ENCODE assay signal across 9 cellular contexts in the genomic region with DNA sequence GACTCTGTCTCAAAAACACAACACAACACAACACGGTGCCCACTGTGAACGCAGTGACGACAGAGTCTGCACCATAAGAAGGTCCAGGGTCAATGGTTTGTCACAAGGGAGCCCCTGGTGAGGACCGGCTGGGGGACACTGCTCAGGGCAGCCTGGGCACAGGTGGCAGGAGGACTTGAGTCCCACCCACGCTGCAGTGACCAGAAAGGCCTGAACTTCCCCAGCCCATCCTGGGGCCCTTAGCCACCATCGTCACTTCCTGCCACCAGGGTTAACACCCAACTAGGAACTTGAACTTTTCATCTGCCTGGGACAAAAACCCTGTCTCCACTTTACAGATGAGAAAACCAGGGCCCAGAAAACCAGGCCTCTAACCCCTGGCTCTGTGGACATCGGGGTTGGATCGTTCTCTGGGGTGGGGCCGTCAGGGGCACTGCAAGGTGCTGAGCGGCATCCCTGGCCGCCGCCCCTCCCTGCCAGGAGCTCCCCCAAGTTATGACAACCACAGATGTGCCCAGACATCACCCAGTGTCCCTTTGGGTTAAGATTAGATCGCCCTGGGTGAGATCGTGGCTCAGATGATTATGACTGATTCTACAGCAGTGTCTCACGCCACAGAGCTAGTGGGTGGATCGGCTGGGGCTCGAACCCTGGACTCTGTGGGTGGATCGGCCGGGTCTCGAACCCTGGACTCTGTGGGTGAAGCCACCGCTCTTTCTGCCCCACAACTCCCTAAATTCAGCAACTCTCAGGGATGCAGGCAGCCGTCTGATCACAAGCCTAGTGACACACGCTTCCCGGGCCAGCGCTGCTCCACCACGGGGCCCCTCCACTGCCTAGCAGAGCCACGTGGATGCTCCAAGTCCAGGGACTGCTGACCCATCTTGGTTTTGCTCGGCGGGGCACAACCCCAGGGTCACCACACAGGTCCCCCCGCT. TPM values are rescaled to one million over a fixed set of nuclear protein-coding genes. Genes with fewer than 3 reads are reported as not detected.
DNase-seq lines count a peak whose midpoint lies in the region; ATAC-seq and TF ChIP-seq lines count a peak whose summit lies in the region.
"Had no signal": no experiment of that assay in that cellular context is flagged by ENCODE, and none has a peak within 500 bp of the region (broad histone marks: within the 10 kb centered on the region; RNA-seq: fewer than 3 reads in every experiment).

No MANE protein-coding gene starts in this region.

- CTCF ChIA-PET in activated B cell treated with CpG ODN at 0.5 μM for 24 hours (lab: Charles Lee) = interaction anchor here (1.0 to 2.3 kb wide), 5 partner anchors 12 to 217 kb away, joined by 3 to 6 read pairs (median 3); no protein-coding TSS in a partner anchor

- H2BK20ac ChIP-seq in H9 (ENCODE audit: low read depth, low read length, poor library complexity, severe bottlenecking) = no peak overlapping the region

- H2BK12ac ChIP-seq in H9 (ENCODE audit: insufficient read length, low read depth, low read length) = no peak overlapping the region

- H3K4me1 ChIP-seq in tibial nerve = peaks cover 0 to 65% (median 23%) of the 10 kb centered on the region in 4 donors
- H3K4me1 ChIP-seq in H9 (ENCODE audit: insufficient read depth, low read length) = no peaks in the 10 kb centered on the region

- no peak overlapping the region for H2AFZ ChIP-seq in H9 (ENCODE audit: low read length)

- ATAC-seq in activated B cell treated with CpG ODN at 0.5 μM for 24 hours (ENCODE audit: low read depth) (peak; percentile 7), left cardiac atrium (peak; percentile 10 to 21), HG02885 (IDR thresholded peaks at IDR 0.05; ENCODE audit: poor library complexity, unreplicated experiment) (no peak)

- no peak overlapping the region for H4K8ac ChIP-seq in H9 (replicated peaks; ENCODE audit: insufficient read length, low read depth, low read length)

- H3K4me3 Mint-ChIP-seq in activated B cell treated with CpG ODN at 0.5 μM for 24 hours (peak overlapping the region; percentile 97), H9 (no peak overlapping the region)

- no peak overlapping the region for H3T11ph ChIP-seq in H9 (ENCODE audit: low read length)

- H3K27ac ChIP-seq in tibial nerve = peak overlapping the region in 3 of 4 donors; percentile 34 to 77 (median 60)
- no peak overlapping the region for H3K27ac ChIP-seq in H9 (ENCODE audit: insufficient read length, low read depth, low read length)

- no peak overlapping the region for H3K4me2 ChIP-seq in H9 (ENCODE audit: insufficient read depth, insufficient read length, low read length)

- H2BK120ac ChIP-seq in H9 (ENCODE audit: low read depth, low read length, poor library complexity, severe bottlenecking) = no peak overlapping the region

- H3K4me1 Mint-ChIP-seq in activated B cell treated with CpG ODN at 0.5 μM for 24 hours = peaks cover 84% of the 10 kb centered on the region
- peaks cover 0 to 5% of the 10 kb centered on the region in 2 experiments; a peak in 2 of 4 replicates for H3K4me1 Mint-ChIP-seq in H9

- POLR2A ChIA-PET in activated B cell treated with CpG ODN at 0.5 μM for 24 hours (lab: Charles Lee) = interaction anchor here (0.6 to 59.1 kb wide), 4 partner anchors 0 to 208 kb away, joined by 7 to 2723 read pairs (median 1366); partner anchors contain the start of genes IZUMO4, MKNK2 and MOB3A

- no peaks in the 10 kb centered on the region for H4K20me1 ChIP-seq in H9 (ENCODE audit: control insufficient read depth, insufficient read depth, insufficient read length)

- no peaks in the 10 kb centered on the region for H3K79me1 ChIP-seq in H9 (ENCODE audit: insufficient read depth, low read depth, low read length, poor library complexity, severe bottlenecking)

- peaks cover 2 to 81% (median 13%) of the 10 kb centered on the region in 3 donors for H3K36me3 ChIP-seq in tibial nerve
- H3K36me3 ChIP-seq: uterus had no signal

- no peaks in the 10 kb centered on the region for H3K27me3 ChIP-seq in tibial nerve
- H3K27me3 ChIP-seq in H9 (ENCODE audit: insufficient read depth, low read length) = no peaks in the 10 kb centered on the region
- H3K27me3 ChIP-seq: uterus had no signal

- intact Hi-C loops in activated B cell treated with CpG ODN at 0.5 μM for 24 hours (cut with micrococcal nuclease) (loop anchor here (1.0 to 10.0 kb wide), 3 partner anchors 15 to 1103 kb away; partner anchors contain the start of genes IZUMO4, MOB3A and NCLN), left cardiac atrium (cut with DNase I) (no loop called here)

- TF ChIP-seq EP300 in tibial nerve (IDR thresholded peaks at IDR 0.05) = no peak

- no peaks in the 10 kb centered on the region for H3K79me2 ChIP-seq in H9 (ENCODE audit: insufficient read depth, low read length)

- peak overlapping the region in 1 of 4 donors; percentile 51 for H3K4me3 ChIP-seq in tibial nerve
- H3K4me3 ChIP-seq: uterus had no signal

- H3K56ac ChIP-seq in H9 (ENCODE audit: insufficient read length, low read depth, low read length) = no peak overlapping the region

- peak; percentile 49 for DNase-seq in activated naive CD4-positive, alpha-beta T cell treated with Interleukin-2 at 50 U/mL for 16 hours
- no peak for DNase-seq in activated naive CD4-positive, alpha-beta T cell treated with anti-CD3 and anti-CD28 coated beads, Interleukin-2, amount 50 U/mL, for 16 hours
- no peak for DNase-seq in activated B cell treated with CpG ODN at 0.5 μM for 24 hours
- DNase-seq in left cardiac atrium = no peak
- DNase-seq in tibial nerve (ENCODE audit: low spot score in 2 of 2) = no peak
- DNase-seq in H9 = no peak
- DNase-seq in NCI-H1930 (lab: John Stamatoyannopoulos, UW) = no peak
- DNase-seq: uterus had no signal

- H2BK15ac ChIP-seq in H9 (ENCODE audit: low read depth, low read length) = no peak overlapping the region

- H3K27me3 Mint-ChIP-seq in activated B cell treated with CpG ODN at 0.5 μM for 24 hours = no peaks in the 10 kb centered on the region
- no peaks in the 10 kb centered on the region for H3K27me3 Mint-ChIP-seq in H9 (ENCODE audit: low read depth)

- no peak overlapping the region for H3K18ac ChIP-seq in H9 (ENCODE audit: insufficient read length, low read depth, low read length)

- TF ChIP-seq CTCF in activated B cell treated with CpG ODN at 0.5 μM for 24 hours (IDR thresholded peaks at IDR 0.05) (no peak), tibial nerve (IDR thresholded peaks at IDR 0.05) (no peak), H9 (conservative IDR thresholded peaks at IDR 0.05) (no peak)

- no peak overlapping the region for H3K4ac ChIP-seq in H9 (ENCODE audit: low read depth, low read length)

- TF ChIP-seq POLR2A in tibial nerve (IDR thresholded peaks at IDR 0.05) = no peak

- H4K5ac ChIP-seq in H9 (ENCODE audit: insufficient read length, low read depth, low read length) = no peak overlapping the region

- H3K9me3 ChIP-seq in tibial nerve (no peaks in the 10 kb centered on the region), H9 (ENCODE audit: control insufficient read depth, low read depth, low read length) (no peaks in the 10 kb centered on the region)
- H3K9me3 ChIP-seq: uterus had no signal

- H3K9ac ChIP-seq in H9 (ENCODE audit: extremely low read depth, insufficient read length, low read length) = no peak overlapping the region

- WGBS in tibial nerve, 2 donors = 78 to 80% methylated on average over 21 to 29 of the region's 30 CpGs
- no CpG with 5 or more reads among the region's 30 CpGs for WGBS in H9 (ENCODE audit: extremely low coverage, insufficient read length, low lambda C conversion rate)

- H3K27ac Mint-ChIP-seq in activated B cell treated with CpG ODN at 0.5 μM for 24 hours (peak overlapping the region; percentile 99), H9 (peak overlapping the region in 1 of 3 experiments; percentile 49; a peak in 1 of 7 replicates)

- H3K23me2 ChIP-seq in H9 (ENCODE audit: insufficient read length, low read depth, low read length, poor library complexity, severe bottlenecking) = no peaks in the 10 kb centered on the region

- H3K36me3 Mint-ChIP-seq in activated B cell treated with CpG ODN at 0.5 μM for 24 hours (ENCODE audit: low read depth) = peaks cover 66% of the 10 kb centered on the region
- peaks cover 0 to 11% (median 0%) of the 10 kb centered on the region in 3 experiments; a peak in 2 of 7 replicates for H3K36me3 Mint-ChIP-seq in H9 (ENCODE audit: insufficient read depth in 1 of 3, low read depth in 3 of 3)

- no peak overlapping the region for H3K23ac ChIP-seq in H9 (ENCODE audit: insufficient read length, low read depth, low read length)

- no peak overlapping the region; the same call in 1 of the 2 replicates for H3K14ac ChIP-seq in H9 (ENCODE audit: insufficient read depth, low read length)

- no peaks in the 10 kb centered on the region for H3K9me3 Mint-ChIP-seq in activated B cell treated with CpG ODN at 0.5 μM for 24 hours
- H3K9me3 Mint-ChIP-seq in H9 = no peaks in the 10 kb centered on the region

- H2AK5ac ChIP-seq in H9 (ENCODE audit: insufficient read length, low read length) = no peak overlapping the region

- H4K91ac ChIP-seq in H9 (ENCODE audit: insufficient read length, low read depth, low read length) = no peak overlapping the region

- no peak overlapping the region for H2BK5ac ChIP-seq in H9 (ENCODE audit: insufficient read length, low read length)

RNA-seq across cellular contexts. Expression of gene MOB3A, which starts 14.0 kb away (rescaled TPM):
- total RNA-seq in activated B cell treated with CpG ODN at 0.5 μM for 24 hours = 179 and 189 TPM in 2 replicates
- total RNA-seq in left cardiac atrium = 10 to 100 TPM; 24.9 to 28.6 TPM
- 10 to 100 TPM; 31.7 to 70.8 (median 35.2) TPM for total RNA-seq in tibial nerve
- 11.5 and 13.3 TPM in 2 replicates for total RNA-seq in H9 (2021)

RNA-seq across cellular contexts. Expression of gene IZUMO4, which starts 14.6 kb away (rescaled TPM):
- 73.0 and 78.6 TPM in 2 replicates for total RNA-seq in activated B cell treated with CpG ODN at 0.5 μM for 24 hours
- 1 to 10 TPM in 1 of 2 donors, under 1 TPM in 1; 0.89 to 2.3 TPM for total RNA-seq in left cardiac atrium
- total RNA-seq in tibial nerve = 10 to 100 TPM; 28.6 to 46.3 (median 33.2) TPM
- 2.1 and 3.0 TPM in 2 replicates for total RNA-seq in H9 (2021)

RNA-seq across cellular contexts. Expression of gene MKNK2, which starts 31.1 kb away (rescaled TPM):
- total RNA-seq in activated B cell treated with CpG ODN at 0.5 μM for 24 hours (1,134 and 1,197 TPM in 2 replicates), left cardiac atrium (100 to 1,000 TPM; 127 to 174 TPM), tibial nerve (100 to 1,000 TPM; 126 to 265 (median 152) TPM), H9 (2021) (153 and 154 TPM in 2 replicates)
